Comparison of ENCODE assay signal across 7 cellular contexts in the genomic region with DNA sequence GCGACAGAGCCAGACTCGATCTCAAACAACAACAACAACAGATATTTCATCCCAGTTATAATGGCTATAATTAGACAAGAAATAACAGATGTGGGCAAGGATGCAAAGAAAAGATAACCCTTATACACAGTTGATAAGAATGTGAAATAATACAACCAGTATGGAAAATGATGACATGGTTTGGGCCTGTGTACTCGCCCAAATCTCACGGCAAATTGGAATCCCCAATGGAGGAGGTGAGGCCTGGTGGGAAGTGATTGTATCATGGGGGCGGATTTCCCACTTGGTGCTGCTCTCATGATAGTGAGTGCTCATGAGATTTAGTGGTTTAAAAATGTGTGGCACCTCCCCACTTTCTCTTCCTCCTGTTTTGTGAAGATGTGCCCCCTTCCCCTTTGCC.
"Had no signal": no experiment of that assay in that cellular context is flagged by ENCODE, and none has a peak within 500 bp of the region (broad histone marks: within the 10 kb centered on the region; RNA-seq: fewer than 3 reads in every experiment).

No MANE protein-coding gene starts in this region.

- H3K36me3 ChIP-seq: HAP-1 had no signal

- DNase-seq: GM23248, GOT3, H7, HFFc6, IMR-90 had no signal

- H3K9ac ChIP-seq: GM23248 had no signal

- H3K9me3 ChIP-seq: HAP-1 had no signal

- H3K27ac ChIP-seq: GM23248 had no signal

- ATAC-seq: HCT116 had no signal

- H3K4me3 ChIP-seq: GM23248, HAP-1 had no signal

- H3K4me1 ChIP-seq: HAP-1 had no signal
